9 cellular contexts compared by ENCODE assay signal in the genomic region with DNA sequence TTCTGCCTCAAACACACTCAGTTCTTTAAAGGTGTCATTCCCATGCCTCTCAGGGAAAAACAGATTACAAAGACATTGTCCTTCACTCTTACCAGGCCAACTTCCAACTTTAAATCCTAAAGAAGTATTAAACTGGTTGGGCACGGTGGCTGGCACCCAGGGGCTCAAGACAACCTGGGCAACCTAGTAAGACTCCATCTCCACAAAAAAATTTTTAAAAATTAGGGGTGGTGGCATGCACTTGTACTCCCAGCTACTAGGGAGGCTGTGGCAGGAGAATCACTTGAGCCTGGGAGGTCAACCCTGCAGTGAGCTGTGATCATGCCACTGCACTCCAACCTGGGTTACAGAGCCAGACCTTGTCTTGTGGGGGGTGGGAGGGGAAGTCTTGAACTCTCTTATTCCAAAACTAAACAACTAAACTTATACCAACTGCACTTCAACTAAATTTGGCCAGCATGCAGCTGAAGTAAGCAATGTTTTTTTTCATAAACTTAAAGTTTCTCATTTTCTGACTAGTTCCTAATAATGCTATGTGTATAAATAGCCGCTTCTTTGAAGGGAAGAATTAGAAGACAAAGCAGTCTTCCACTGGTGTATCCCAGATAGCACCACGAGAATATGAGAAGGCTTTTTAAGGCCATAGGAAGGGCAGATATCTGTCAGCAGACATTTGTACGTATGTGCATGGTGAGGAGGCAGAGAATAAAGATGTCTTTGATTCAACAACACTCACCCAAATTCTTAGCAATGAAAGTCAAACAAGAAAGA. TPM values are rescaled to one million over a fixed set of nuclear protein-coding genes. Genes with fewer than 3 reads are reported as not detected.
A peak's percentile ranks its signal among the peaks of the same experiment; 100 is the strongest.
DNase-seq lines count a peak whose midpoint lies in the region; ATAC-seq and TF ChIP-seq lines count a peak whose summit lies in the region.
"Had no signal": no experiment of that assay in that cellular context is flagged by ENCODE, and none has a peak within 500 bp of the region (broad histone marks: within the 10 kb centered on the region; RNA-seq: fewer than 3 reads in every experiment).

No MANE protein-coding gene starts in this region.

- no peak for TF ChIP-seq CTCF in CD4-positive, alpha-beta T cell (IDR thresholded peaks at IDR 0.05)
- no peak for TF ChIP-seq CTCF in OCI-LY7 (conservative IDR thresholded peaks at IDR 0.05; ENCODE audit: low read length)
- no peak for TF ChIP-seq CTCF in osteocyte (IDR thresholded peaks at IDR 0.05)

- CTCF ChIA-PET in CD4-positive, alpha-beta T cell (lab: Charles Lee) = interaction anchor here (0.9 to 1.4 kb wide), 2 partner anchors 15 to 215 kb away, joined by 3 to 6 read pairs; a partner anchor contains a TSS
- CTCF ChIA-PET in OCI-LY7 (lab: Charles Lee; ENCODE audit: unreplicated experiment) = no interaction called here

- POLR2A ChIA-PET in CD4-positive, alpha-beta T cell (lab: Charles Lee) = interaction anchor here (2.9 to 3.6 kb wide), 2 partner anchors 16 to 259 kb away, joined by 29 to 34 read pairs; a partner anchor contains a TSS
- POLR2A ChIA-PET in OCI-LY7 (lab: Charles Lee) = no interaction called here

- H3K27me3 ChIP-seq in CD4-positive, alpha-beta T cell (ENCODE audit: control insufficient read depth, insufficient read depth, low read length) = no peaks in the 10 kb centered on the region
- no peaks in the 10 kb centered on the region for H3K27me3 ChIP-seq in endocrine pancreas (ENCODE audit: control insufficient read depth, insufficient read depth, low read length)

- H2AFZ ChIP-seq in OCI-LY7 (ENCODE audit: low read length) = no peak overlapping the region

- H3K4me3 Mint-ChIP-seq in CD4-positive, alpha-beta T cell = peak overlapping the region; percentile 97
- H3K4me3 Mint-ChIP-seq in osteocyte (ENCODE audit: unreplicated experiment) = peak overlapping the region; percentile 97

- intact Hi-C loops in CD4-positive, alpha-beta T cell (cut with DNase I, micrococcal nuclease) = loop anchor here (2.0 kb wide), 3 partner anchors 15 to 259 kb away; a partner anchor contains a TSS
- intact Hi-C loops in OCI-LY7 (cut with micrococcal nuclease; ENCODE audit: unreplicated experiment) = no loop called here

- peaks cover 80% of the 10 kb centered on the region for H3K4me1 Mint-ChIP-seq in CD4-positive, alpha-beta T cell (ENCODE audit: low read depth)
- H3K4me1 Mint-ChIP-seq in osteocyte (ENCODE audit: unreplicated experiment) = peaks cover 44% of the 10 kb centered on the region

- no peak for DNase-seq in CD4-positive, alpha-beta T cell
- DNase-seq in OCI-LY7 (ENCODE audit: low spot score) (no peak), osteocyte (ENCODE audit: extremely low spot score, unreplicated experiment) (no peak), NCI-H1105 (lab: John Stamatoyannopoulos, UW) (no peak)
- no peak for DNase-seq in stimulated activated CD4-positive, alpha-beta T cell treated with anti-CD3 and anti-CD28 coated beads, Interleukin-2, amount 100 ng/mL, for 48 hours
- DNase-seq: T1000 had no signal

- H3K79me2 ChIP-seq in OCI-LY7 (ENCODE audit: insufficient read depth, low read depth, low read length) = peaks cover 66% of the 10 kb centered on the region

- peak overlapping the region; percentile 92 for H3K27ac Mint-ChIP-seq in CD4-positive, alpha-beta T cell
- H3K27ac Mint-ChIP-seq in osteocyte (ENCODE audit: unreplicated experiment) = peak overlapping the region; percentile 96

- no TSS peak for BruUV-seq in OCI-LY7 (replicated peaks; lab: Mats Ljungman, UMichigan)

- H3K9me3 Mint-ChIP-seq in CD4-positive, alpha-beta T cell = no peaks in the 10 kb centered on the region
- H3K9me3 Mint-ChIP-seq in osteocyte (ENCODE audit: unreplicated experiment) = no peaks in the 10 kb centered on the region

- peaks cover 12% of the 10 kb centered on the region; the same call in 1 of the 2 replicates for H3K36me3 ChIP-seq in OCI-LY7 (ENCODE audit: insufficient read depth, low read length)
- no peaks in the 10 kb centered on the region for H3K36me3 ChIP-seq in endocrine pancreas (ENCODE audit: control insufficient read depth, insufficient read depth, low read length)

- no peak for ATAC-seq in CD4-positive, alpha-beta T cell (ENCODE audit: poor library complexity)
- ATAC-seq in HG03442 (IDR thresholded peaks at IDR 0.05; ENCODE audit: unreplicated experiment) = no peak
- ATAC-seq in HG02763 (IDR thresholded peaks at IDR 0.05; ENCODE audit: unreplicated experiment) = no peak

- peak overlapping the region; percentile 90 for H3K4me3 ChIP-seq in OCI-LY7 (ENCODE audit: low read depth, low read length, poor library complexity, severe bottlenecking)
- H3K4me3 ChIP-seq in endocrine pancreas (ENCODE audit: control insufficient read depth, insufficient read depth, low read length) = peak overlapping the region; percentile 95

- peak overlapping the region; percentile 83 for H3K27ac ChIP-seq in CD4-positive, alpha-beta T cell (ENCODE audit: low read depth, low read length)
- H3K27ac ChIP-seq in OCI-LY7 (ENCODE audit: low read depth, low read length, poor library complexity, severe bottlenecking) = no peak overlapping the region

- H3K36me3 Mint-ChIP-seq in CD4-positive, alpha-beta T cell (ENCODE audit: low read depth) = peaks cover 10% of the 10 kb centered on the region
- H3K36me3 Mint-ChIP-seq in osteocyte (ENCODE audit: unreplicated experiment) = peaks cover 1% of the 10 kb centered on the region

- H3K4me2 ChIP-seq in OCI-LY7 (ENCODE audit: low read length) = peak overlapping the region; percentile 94

- H3K4me1 ChIP-seq in OCI-LY7 (ENCODE audit: insufficient read depth, low read length, poor library complexity, severe bottlenecking) (peaks cover 40% of the 10 kb centered on the region), endocrine pancreas (ENCODE audit: control insufficient read depth, insufficient read depth, low read length) (peaks cover 16% of the 10 kb centered on the region)

- H3K9ac ChIP-seq in endocrine pancreas (ENCODE audit: control insufficient read depth, insufficient read depth, low read length) = peak overlapping the region; percentile 19

- no peaks in the 10 kb centered on the region for H3K27me3 Mint-ChIP-seq in CD4-positive, alpha-beta T cell
- no peaks in the 10 kb centered on the region for H3K27me3 Mint-ChIP-seq in osteocyte (ENCODE audit: unreplicated experiment)

- H4K20me1 ChIP-seq in OCI-LY7 (ENCODE audit: insufficient read depth, low read length) = 0 out of 2 replicates have a peak, but pooled peaks cover 10% of the 10 kb centered on the region

- H3K9me3 ChIP-seq in CD4-positive, alpha-beta T cell (ENCODE audit: control insufficient read depth, low read length) = no peaks in the 10 kb centered on the region
- H3K9me3 ChIP-seq in OCI-LY7 (ENCODE audit: low read length) (no peaks in the 10 kb centered on the region), endocrine pancreas (ENCODE audit: control insufficient read depth, low read length) (no peaks in the 10 kb centered on the region)

- no peaks in the 10 kb centered on the region for H3K9me2 ChIP-seq in OCI-LY7 (ENCODE audit: insufficient read depth, low read length)

RNA-seq across cellular contexts. Expression of a gene that starts 2.4 kb away (rescaled TPM):
- total RNA-seq in CD4-positive, alpha-beta T cell = 10 to 100 TPM; 43.6 to 47.7 TPM
- 28.2 and 35.0 TPM in 2 replicates for total RNA-seq in OCI-LY7 (2014; rRNA removed; shearing (Covaris generic))
- total RNA-seq in OCI-LY7 (2022) (43.4 and 43.6 TPM in 2 replicates), osteocyte (42.6 and 51.8 TPM in 2 replicates)

RNA-seq across cellular contexts. Expression of a gene that starts 24.3 kb away (rescaled TPM):
- 10 to 100 TPM; 51.8 to 54.1 TPM for total RNA-seq in CD4-positive, alpha-beta T cell
- total RNA-seq in OCI-LY7 (2014; rRNA removed; shearing (Covaris generic)) = 53.9 and 58.6 TPM in 2 replicates
- total RNA-seq in OCI-LY7 (2022) (103 and 114 TPM in 2 replicates), osteocyte (44.9 and 45.6 TPM in 2 replicates)

RNA-seq across cellular contexts. Expression of a gene that starts 59.6 kb away (rescaled TPM):
- total RNA-seq in CD4-positive, alpha-beta T cell = 10 to 100 TPM; 14.4 to 16.5 TPM
- 10.4 and 11.7 TPM in 2 replicates for total RNA-seq in OCI-LY7 (2014; rRNA removed; shearing (Covaris generic))
- total RNA-seq in OCI-LY7 (2022) (28.6 and 30.1 TPM in 2 replicates), osteocyte (45.1 and 49.0 TPM in 2 replicates)
